Comparison of ENCODE assay signal across 28 cellular contexts in genomic region chr4:64430933-64431332, GRCh38. TPM values are rescaled to one million over a fixed set of nuclear protein-coding genes. Genes with fewer than 3 reads are reported as not detected.
A peak's percentile ranks its signal among the peaks of the same experiment; 100 is the strongest.
DNase-seq lines count a peak whose midpoint lies in the region; ATAC-seq and TF ChIP-seq lines count a peak whose summit lies in the region.
"Had no signal": no experiment of that assay in that cellular context is flagged by ENCODE, and none has a peak within 500 bp of the region (broad histone marks: within the 10 kb centered on the region; RNA-seq: fewer than 3 reads in every experiment).

No MANE protein-coding gene starts in this region.

- H3K9me3 Mint-ChIP-seq in chondrocyte (ENCODE audit: low read depth) (peaks cover 34% of the 10 kb centered on the region), nephron progenitor cell (peaks cover 49% of the 10 kb centered on the region)
- peaks cover 10% of the 10 kb centered on the region for H3K9me3 Mint-ChIP-seq in stimulated activated memory B cell treated with anti-CD40 and anti-IgM and Interleukin-4, amounts not matched to agents 10 μg/mL and 1 μg/mL and 100 μg/mL, for 72 hours

- H3K27me3 ChIP-seq in aorta (ENCODE audit: control insufficient read depth in 1 of 2, insufficient read depth in 2 of 2, low read length in 1 of 2) (no peaks in the 10 kb centered on the region), sigmoid colon (no peaks in the 10 kb centered on the region)
- H3K27me3 ChIP-seq: BE2C, BLaER1 had no signal

- peak; percentile 25 for ATAC-seq in stimulated activated memory B cell treated with anti-CD40 and anti-IgM and Interleukin-4, amounts not matched to agents 10 μg/mL and 1 μg/mL and 100 μg/mL, for 72 hours
- peak; percentile 29 for ATAC-seq in aorta (ENCODE audit: low FRiP score)
- no peak for ATAC-seq in GM21786 (IDR thresholded peaks at IDR 0.05; ENCODE audit: unreplicated experiment)

- no peaks in the 10 kb centered on the region for H3K4me1 Mint-ChIP-seq in chondrocyte (ENCODE audit: low read depth)
- H3K4me1 Mint-ChIP-seq in nephron progenitor cell, result no peaks in the 10 kb centered on the region
- H3K4me1 Mint-ChIP-seq in stimulated activated memory B cell treated with anti-CD40 and anti-IgM and Interleukin-4, amounts not matched to agents 10 μg/mL and 1 μg/mL and 100 μg/mL, for 72 hours, result no peaks in the 10 kb centered on the region
- H3K4me1 Mint-ChIP-seq: CD14-positive monocyte; CD4-positive, alpha-beta memory T cell; CD4-positive, CD25-positive, alpha-beta regulatory T cell; CD8-positive, alpha-beta memory T cell had no signal

- H3K27me3 Mint-ChIP-seq in chondrocyte (ENCODE audit: low read depth) (no peaks in the 10 kb centered on the region), nephron progenitor cell (ENCODE audit: low read depth, poor library complexity) (no peaks in the 10 kb centered on the region)
- H3K27me3 Mint-ChIP-seq in stimulated activated memory B cell treated with anti-CD40 and anti-IgM and Interleukin-4, amounts not matched to agents 10 μg/mL and 1 μg/mL and 100 μg/mL, for 72 hours, result no peaks in the 10 kb centered on the region
- H3K27me3 Mint-ChIP-seq: CD4-positive, alpha-beta memory T cell; CD4-positive, CD25-positive, alpha-beta regulatory T cell; CD8-positive, alpha-beta memory T cell had no signal

- TF ChIP-seq EP300 in sigmoid colon (IDR thresholded peaks at IDR 0.05), result no peak

- no peak for TF ChIP-seq POLR2A in sigmoid colon (IDR thresholded peaks at IDR 0.05)

- H3K4me3 ChIP-seq in aorta (ENCODE audit: low read length in 2 of 2), result no peak overlapping the region
- H3K4me3 ChIP-seq in sigmoid colon, result no peak overlapping the region
- H3K4me3 ChIP-seq: BLaER1 had no signal

- no peaks in the 10 kb centered on the region for H3K36me3 Mint-ChIP-seq in chondrocyte (ENCODE audit: low read depth)
- H3K36me3 Mint-ChIP-seq in nephron progenitor cell (ENCODE audit: low read depth), result peaks cover 21% of the 10 kb centered on the region
- no peaks in the 10 kb centered on the region for H3K36me3 Mint-ChIP-seq in stimulated activated memory B cell treated with anti-CD40 and anti-IgM and Interleukin-4, amounts not matched to agents 10 μg/mL and 1 μg/mL and 100 μg/mL, for 72 hours
- H3K36me3 Mint-ChIP-seq: CD14-positive monocyte; CD4-positive, alpha-beta memory T cell; CD4-positive, CD25-positive, alpha-beta regulatory T cell had no signal

- H3K9me3 ChIP-seq in aorta (ENCODE audit: control insufficient read depth, low read length) (peaks cover 2% of the 10 kb centered on the region), sigmoid colon (peaks cover 0 to 5% (median 2%) of the 10 kb centered on the region in 4 donors)
- H3K9me3 ChIP-seq: BE2C had no signal

- WGBS in aorta, 2 donors, result 88 to 92% methylated on average over 6 of the region's 6 CpGs
- WGBS in sigmoid colon, 2 donors, result 69 to 80% methylated on average over 6 of the region's 6 CpGs

- intact Hi-C loops in aorta (cut with DNase I) (no loop called here), sigmoid colon (cut with DNase I) (no loop called here)

- no peaks in the 10 kb centered on the region for H3K36me3 ChIP-seq in aorta (ENCODE audit: control insufficient read depth in 1 of 2, insufficient read depth in 2 of 2, low read length in 1 of 2)
- no peaks in the 10 kb centered on the region for H3K36me3 ChIP-seq in sigmoid colon
- H3K36me3 ChIP-seq: BE2C, BLaER1 had no signal

- H3K27ac ChIP-seq in aorta (ENCODE audit: low read depth in 1 of 2, low read length in 2 of 2), result no peak overlapping the region
- no peak overlapping the region for H3K27ac ChIP-seq in sigmoid colon
- H3K27ac ChIP-seq: BLaER1 had no signal

- H3K27ac Mint-ChIP-seq in chondrocyte (ENCODE audit: unreplicated experiment), result no peak overlapping the region
- H3K27ac Mint-ChIP-seq in nephron progenitor cell, result peak overlapping the region; percentile 64
- H3K27ac Mint-ChIP-seq in stimulated activated memory B cell treated with anti-CD40 and anti-IgM and Interleukin-4, amounts not matched to agents 10 μg/mL and 1 μg/mL and 100 μg/mL, for 72 hours, result no peak overlapping the region
- H3K27ac Mint-ChIP-seq: CD14-positive monocyte; CD4-positive, alpha-beta memory T cell; CD4-positive, CD25-positive, alpha-beta regulatory T cell; CD8-positive, alpha-beta memory T cell had no signal

- DNase-seq in chondrocyte (ENCODE audit: low spot score) (peak; percentile 68), nephron progenitor cell (no peak), aorta (no peak), GF-D8 (lab: John Stamatoyannopoulos, UW) (no peak), sigmoid colon (no peak)
- DNase-seq: 8988T; ACHN; BE2C; C1 segment of cervical spinal cord; CD4-positive, alpha-beta memory T cell; CD4-positive, CD25-positive, alpha-beta regulatory T cell; CD8-positive, alpha-beta memory T cell; COR-L47; DMS 273 treated with DMSO at 0.1 percent for 48 hours; DMS153; DMS53; DMS79; DND-41; EL; GDM1 had no signal

- H3K4me1 ChIP-seq in aorta (ENCODE audit: control insufficient read depth in 1 of 2, insufficient read depth in 2 of 2, low read length in 2 of 2) (no peaks in the 10 kb centered on the region), sigmoid colon (no peaks in the 10 kb centered on the region)
- H3K4me1 ChIP-seq: BE2C, BLaER1 had no signal

- no peak overlapping the region for H3K4me3 Mint-ChIP-seq in chondrocyte (ENCODE audit: unreplicated experiment)
- no peak overlapping the region for H3K4me3 Mint-ChIP-seq in nephron progenitor cell
- H3K4me3 Mint-ChIP-seq in stimulated activated memory B cell treated with anti-CD40 and anti-IgM and Interleukin-4, amounts not matched to agents 10 μg/mL and 1 μg/mL and 100 μg/mL, for 72 hours, result no peak overlapping the region
- H3K4me3 Mint-ChIP-seq: CD14-positive monocyte; CD4-positive, alpha-beta memory T cell; CD4-positive, CD25-positive, alpha-beta regulatory T cell; CD8-positive, alpha-beta memory T cell had no signal

- TF ChIP-seq CTCF in chondrocyte (IDR thresholded peaks at IDR 0.05), result no peak
- no peak for TF ChIP-seq CTCF in nephron progenitor cell (IDR thresholded peaks at IDR 0.05)
- TF ChIP-seq CTCF in sigmoid colon (IDR thresholded peaks at IDR 0.05), result no peak

RNA-seq across cellular contexts. Expression of gene TECRL, which starts 21.7 kb away (rescaled TPM):
- total RNA-seq in chondrocyte, result not detected in 3 replicates
- not detected for total RNA-seq in aorta
- polyA plus RNA-seq in aorta, result 1 to 10 TPM in 1 of 2 donors, under 1 TPM in 1; 0.13 to 1.0 TPM
- total RNA-seq in sigmoid colon, result not detected
- polyA plus RNA-seq in sigmoid colon, result under 1 TPM; under 0.01 to 0.69 (median 0.06) TPM
- total RNA-seq: A673; CD4-positive, alpha-beta memory T cell; CD4-positive, CD25-positive, alpha-beta regulatory T cell; CD8-positive, alpha-beta memory T cell; Daoy; G401 had no signal
- polyA plus RNA-seq: AG04450; CD14-positive monocyte; CD4-positive, alpha-beta memory T cell; CD4-positive, CD25-positive, alpha-beta regulatory T cell; CD8-positive, alpha-beta memory T cell had no signal
